17 cellular contexts compared by ENCODE assay signal in genomic region chr1:87803395-87803794, GRCh38.
A peak's percentile ranks its signal among the peaks of the same experiment; 100 is the strongest.
DNase-seq lines count a peak whose midpoint lies in the region; ATAC-seq, FAIRE-seq and TF ChIP-seq lines count a peak whose summit lies in the region.
"Had no signal": no experiment of that assay in that cellular context is flagged by ENCODE, and none has a peak within 500 bp of the region (broad histone marks: within the 10 kb centered on the region; RNA-seq: fewer than 3 reads in every experiment).

No MANE protein-coding gene starts in this region.

- H3K4me2 ChIP-seq in HepG2 (ENCODE audit: low read depth, low read length): peak overlapping the region; percentile 28; the same call in 1 of the 2 replicates

- no peak overlapping the region for H2AFZ ChIP-seq in HepG2 (ENCODE audit: low read length)

- peaks cover 19% of the 10 kb centered on the region for H3K4me1 Mint-ChIP-seq in nephron progenitor cell
- H3K4me1 Mint-ChIP-seq: CD4-positive, alpha-beta memory T cell had no signal

- H3K9me3 Mint-ChIP-seq in nephron progenitor cell: peaks cover 9% of the 10 kb centered on the region
- H3K9me3 Mint-ChIP-seq: CD4-positive, alpha-beta memory T cell; HFFc6 had no signal

- CTCF ChIA-PET in HepG2 (lab: Yijun Ruan, JAX; ENCODE audit: low intra/inter-chr PET ratio, low total read pairs): no interaction called here

- peak; percentile 44; the same call in 1 of the 3 replicates for ATAC-seq in HepG2
- ATAC-seq in right lobe of liver: no peak
- ATAC-seq in HG03159 (IDR thresholded peaks at IDR 0.05; ENCODE audit: unreplicated experiment): no peak
- no peak for ATAC-seq in HG02623 (IDR thresholded peaks at IDR 0.05; ENCODE audit: unreplicated experiment)

- peak in 1 of 2 experiments; percentile 31; a peak in 1 of 4 replicates for TF ChIP-seq EP300 in HepG2 (IDR thresholded peaks at IDR 0.05; ENCODE audit: low read depth in 2 of 2, low read length in 2 of 2)
- TF ChIP-seq EP300 in HepG2 (CRISPR knock-in tag; IDR thresholded peaks at IDR 0.05; ENCODE audit: borderline replicate concordance): no peak

- H3K9me3 ChIP-seq in HepG2 (ENCODE audit: low read length) (no peaks in the 10 kb centered on the region), right lobe of liver (no peaks in the 10 kb centered on the region)
- H3K9me3 ChIP-seq: HAP-1 had no signal

- H3K36me3 ChIP-seq in HepG2 (replicated peaks in 1 of 2; ENCODE audit: control insufficient read depth in 1 of 2, insufficient read depth in 2 of 2, low read length in 2 of 2) (no peaks in the 10 kb centered on the region), right lobe of liver (no peaks in the 10 kb centered on the region)
- H3K36me3 ChIP-seq: HAP-1 had no signal

- in situ Hi-C loops in HepG2 (cut with HindIII; ENCODE audit: extremely low pct_ligation_motif_present, low pct_unique_long_range_greater_than_20kb): no loop called here

- TF ChIP-seq RAD21 in HepG2 (CRISPR knock-in tag; IDR thresholded peaks at IDR 0.05): no peak

- BruUV-seq in HepG2 (replicated peaks; lab: Mats Ljungman, UMichigan): no TSS peak

- FAIRE-seq in HepG2 (lab: Jason Lieb, UNC) (no peak), TTC549 (lab: Jason Lieb, UNC) (peak; percentile 41)
- FAIRE-seq: GM12891, H54 had no signal

- H4K20me1 ChIP-seq in HepG2 (ENCODE audit: insufficient read depth, low read length): no peaks in the 10 kb centered on the region

- TF ChIP-seq POLR2A in HepG2 (IDR thresholded peaks at IDR 0.05; ENCODE audit: insufficient read depth in 1 of 2, low read depth in 2 of 2, low read length in 2 of 2) (no peak), right lobe of liver (IDR thresholded peaks at IDR 0.05) (no peak)

- H3K36me3 Mint-ChIP-seq in nephron progenitor cell (ENCODE audit: low read depth): no peaks in the 10 kb centered on the region
- H3K36me3 Mint-ChIP-seq: CD4-positive, alpha-beta memory T cell had no signal

- H3K79me2 ChIP-seq in HepG2 (ENCODE audit: insufficient read depth, low read length): no peaks in the 10 kb centered on the region

- peak overlapping the region; percentile 27 for H3K27ac ChIP-seq in HepG2 (ENCODE audit: extremely low read length, insufficient read depth, low read length)
- H3K27ac ChIP-seq in right lobe of liver: no peak overlapping the region

- no peak overlapping the region for H3K4me3 Mint-ChIP-seq in nephron progenitor cell
- H3K4me3 Mint-ChIP-seq: CD4-positive, alpha-beta memory T cell; HFFc6 had no signal

- no peak for DNase-seq in HepG2 (ENCODE audit: low spot score)
- no peak for DNase-seq in right lobe of liver
- no peak for DNase-seq in nephron progenitor cell
- DNase-seq: C1 segment of cervical spinal cord; CD4-positive, alpha-beta memory T cell; COR-L47; DMS153; DMS79 treated with DMSO at 0.1 percent for 48 hours; GF-D8; GOT3; HFFc6 had no signal

- H3K27ac Mint-ChIP-seq in nephron progenitor cell: peak overlapping the region; percentile 1
- H3K27ac Mint-ChIP-seq: CD4-positive, alpha-beta memory T cell; HFFc6 had no signal

- TF ChIP-seq CTCF in HepG2 (CRISPR knock-in tag; IDR thresholded peaks at IDR 0.05): no peak
- no peak for TF ChIP-seq CTCF in right lobe of liver (IDR thresholded peaks at IDR 0.05)
- TF ChIP-seq CTCF in nephron progenitor cell (IDR thresholded peaks at IDR 0.05): no peak

- H3K4me3 ChIP-seq in HepG2 (replicated peaks in 1 of 3; ENCODE audit: insufficient read depth in 1 of 3, low read depth in 2 of 3, low read length in 3 of 3) (no peak overlapping the region), right lobe of liver (no peak overlapping the region)
- H3K4me3 ChIP-seq: HAP-1 had no signal

- H3K27me3 ChIP-seq in HepG2 (ENCODE audit: control insufficient read depth in 1 of 2, insufficient read depth in 2 of 2, low read length in 2 of 2): no peaks in the 10 kb centered on the region
- no peaks in the 10 kb centered on the region for H3K27me3 ChIP-seq in right lobe of liver

- POLR2A ChIA-PET in HepG2 (lab: Yijun Ruan, JAX): interaction anchor here (0.6 to 1.0 kb wide), 2 partner anchors 9 to 472 kb away, joined by 3 to 5 read pairs; no protein-coding TSS in a partner anchor

- peaks cover 62% of the 10 kb centered on the region for H3K4me1 ChIP-seq in HepG2 (ENCODE audit: insufficient read depth, low read length)
- H3K4me1 ChIP-seq in right lobe of liver: no peaks in the 10 kb centered on the region

- H3K27me3 Mint-ChIP-seq in nephron progenitor cell (ENCODE audit: low read depth, poor library complexity): no peaks in the 10 kb centered on the region

- intact Hi-C loops in HepG2 (cut with micrococcal nuclease; ENCODE audit: unreplicated experiment): no loop called here
- intact Hi-C loops in right lobe of liver (cut with DNase I): no loop called here

- H3K9ac ChIP-seq in HepG2 (ENCODE audit: insufficient read depth, low read depth, low read length): no peak overlapping the region

TF ChIP-seq in HepG2, 621 proteins besides CTCF, POLR2A, EP300 and RAD21 (continues in another document):
- no peak for TF ChIP-seq ELF1 (CRISPR knock-in tag; IDR thresholded peaks at IDR 0.05)
- peak; percentile 30; the same call in 1 of the 2 replicates for TF ChIP-seq ZNF652 (CRISPR knock-in tag; IDR thresholded peaks at IDR 0.05; ENCODE audit: borderline replicate concordance, low read depth)
- 0 out of 2 replicates have a peak, but pooled peaks have one; percentile 24 for TF ChIP-seq RARA (CRISPR knock-in tag; IDR thresholded peaks at IDR 0.05)
- peak; percentile 35; the same call in 1 of the 2 replicates for TF ChIP-seq MED1 (CRISPR knock-in tag; IDR thresholded peaks at IDR 0.05)
- TF ChIP-seq SIX1 (CRISPR knock-in tag; IDR thresholded peaks at IDR 0.05; ENCODE audit: borderline replicate concordance): peak; percentile 61; the same call in 1 of the 2 replicates
- peak; percentile 48; the same call in 1 of the 2 replicates for TF ChIP-seq FOXP4 (CRISPR knock-in tag; IDR thresholded peaks at IDR 0.05)
- peak; percentile 54; the same call in 1 of the 2 replicates for TF ChIP-seq SOX5 (CRISPR knock-in tag; IDR thresholded peaks at IDR 0.05; ENCODE audit: borderline replicate concordance)
- TF ChIP-seq FOXP1 (IDR thresholded peaks at IDR 0.05): no peak
- peak; percentile 84 for TF ChIP-seq FOXP1 (CRISPR knock-in tag; IDR thresholded peaks at IDR 0.05)
- peak; percentile 66 for TF ChIP-seq FOXA3 (CRISPR knock-in tag; IDR thresholded peaks at IDR 0.05)
- peak; percentile 5; the same call in 1 of the 2 replicates for TF ChIP-seq SAP130 (CRISPR knock-in tag; IDR thresholded peaks at IDR 0.05; ENCODE audit: low read depth)
- no peak for TF ChIP-seq ETV5 (CRISPR knock-in tag; IDR thresholded peaks at IDR 0.05; ENCODE audit: borderline replicate concordance)
- peak; percentile 61 for TF ChIP-seq ARID5B (CRISPR knock-in tag; IDR thresholded peaks at IDR 0.05)
- TF ChIP-seq ZNF616 (CRISPR knock-in tag; IDR thresholded peaks at IDR 0.05; ENCODE audit: low read depth): no peak
- TF ChIP-seq E2F2 (CRISPR knock-in tag; IDR thresholded peaks at IDR 0.05; ENCODE audit: borderline replicate concordance): no peak
